In the genomic region with DNA sequence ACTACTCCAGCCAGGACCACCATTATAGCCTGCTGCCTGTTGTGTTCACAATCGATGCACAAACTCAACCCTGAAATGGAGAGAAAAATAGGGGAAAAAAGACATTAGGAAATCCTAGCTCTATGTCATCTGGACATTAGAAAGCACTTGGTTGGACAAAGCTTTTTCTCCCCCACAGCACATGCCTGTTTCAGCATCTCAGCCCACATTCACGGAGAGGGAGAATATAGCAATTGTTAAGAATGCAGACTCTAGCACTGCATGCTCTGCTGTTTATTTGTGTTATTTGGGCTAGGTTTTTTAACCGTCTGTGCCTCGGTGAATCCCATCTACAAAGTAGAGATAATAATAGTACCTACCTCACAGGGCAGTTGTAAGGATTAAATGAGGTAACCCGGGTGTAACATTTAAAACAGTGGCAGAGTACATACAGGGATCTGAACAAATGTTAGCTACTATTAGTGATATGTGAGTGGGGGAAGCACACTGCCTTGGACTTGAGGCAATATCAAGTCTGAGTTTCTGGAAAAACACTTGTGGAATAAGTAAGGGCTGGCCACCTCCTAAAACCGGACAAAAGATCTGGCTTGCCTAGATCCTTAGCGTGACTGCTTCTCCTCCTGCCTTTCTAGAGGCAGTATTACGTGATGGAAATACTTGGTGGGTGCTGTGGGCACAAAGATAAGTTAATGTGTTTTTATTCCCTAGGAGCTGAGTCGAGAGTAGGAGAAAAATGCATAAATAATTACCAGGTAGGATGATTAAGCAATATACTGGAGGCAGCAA, we compare ENCODE assay signal across 8 cellular contexts. TPM values are rescaled to one million over a fixed set of nuclear protein-coding genes. Genes with fewer than 3 reads are reported as not detected.
DNase-seq lines count a peak whose midpoint lies in the region; TF ChIP-seq lines count a peak whose summit lies in the region.

No MANE protein-coding gene starts in this region.

- H3K4me1 ChIP-seq in NT2/D1 (ENCODE audit: insufficient read depth, insufficient read length) (no peaks in the 10 kb centered on the region), adipocyte (ENCODE audit: control insufficient read depth, insufficient read depth, low read length) (peaks cover 22% of the 10 kb centered on the region), sigmoid colon (peaks cover 0 to 34% (median 27%) of the 10 kb centered on the region in 4 donors)

- TF ChIP-seq POLR2A in sigmoid colon (IDR thresholded peaks at IDR 0.05) = no peak

- H3K36me3 ChIP-seq in NT2/D1 (ENCODE audit: insufficient read depth, insufficient read length, low read length) (no peaks in the 10 kb centered on the region), adipocyte (ENCODE audit: control insufficient read depth, insufficient read depth, low read length, severe bottlenecking) (no peaks in the 10 kb centered on the region), sigmoid colon (no peaks in the 10 kb centered on the region)

- no peaks in the 10 kb centered on the region for H3K27me3 ChIP-seq in NT2/D1 (ENCODE audit: insufficient read depth, insufficient read length)
- no peaks in the 10 kb centered on the region for H3K27me3 ChIP-seq in adipocyte (replicated peaks; ENCODE audit: control insufficient read depth, insufficient read depth, low read length)
- no peaks in the 10 kb centered on the region for H3K27me3 ChIP-seq in sigmoid colon

- DNase-seq in activated CD4-positive, alpha-beta T cell treated with anti-CD3 and anti-CD28 coated beads for 4 hours = peak; percentile 42 to 46
- DNase-seq in activated CD4-positive, alpha-beta T cell treated with anti-CD3 and anti-CD28 coated beads for 1 hour = no peak
- DNase-seq in NT2/D1 (ENCODE audit: low read depth, low spot score) (no peak), adipocyte (ENCODE audit: low read depth) (peak; percentile 75), hepatic stellate cell (ENCODE audit: low spot score) (peak; percentile 19), sigmoid colon (peak; percentile 71), NCI-H446 (lab: John Stamatoyannopoulos, UW) (no peak), ureter (ENCODE audit: low spot score) (no peak)

- H3K9ac ChIP-seq in NT2/D1 (ENCODE audit: insufficient read length, low read depth) = peak overlapping the region; percentile 93
- H3K9ac ChIP-seq in adipocyte (ENCODE audit: low read length) = peak overlapping the region; percentile 96

- H3K4me3 ChIP-seq in NT2/D1 (ENCODE audit: insufficient read length, low read depth) (peak overlapping the region; percentile 85), adipocyte (ENCODE audit: low read length) (peak overlapping the region; percentile 98), sigmoid colon (peak overlapping the region; percentile 91 to 99 (median 92))

- intact Hi-C loops in sigmoid colon (cut with DNase I) = loop anchor here (1.0 to 5.0 kb wide), 3 partner anchors 33 to 122 kb away; partner anchors contain the start of gene TRMT61B

- peak in 1 of 4 experiments; percentile 9 for TF ChIP-seq CTCF in sigmoid colon (IDR thresholded peaks at IDR 0.05)

- peak overlapping the region; percentile 99 to 100 (median 100) for H3K27ac ChIP-seq in sigmoid colon

- no peak for TF ChIP-seq EP300 in sigmoid colon (IDR thresholded peaks at IDR 0.05)

- 18 to 27% methylated on average over 9 of the region's 9 CpGs for WGBS in sigmoid colon, 2 donors

- H3K9me3 ChIP-seq in NT2/D1 (ENCODE audit: insufficient read depth, low read length) = no peaks in the 10 kb centered on the region
- H3K9me3 ChIP-seq in adipocyte (ENCODE audit: control insufficient read depth, low read length) = no peaks in the 10 kb centered on the region
- H3K9me3 ChIP-seq in sigmoid colon = no peaks in the 10 kb centered on the region

RNA-seq across cellular contexts. Expression of gene PPP1CB, which starts 1.1 kb away (rescaled TPM):
- 100 to 1,000 TPM; 446 to 567 (median 515) TPM for total RNA-seq in sigmoid colon
- 100 to 1,000 TPM in 2 of 3 donors, 10 to 100 TPM in 1; 88.7 to 136 (median 112) TPM for polyA plus RNA-seq in sigmoid colon
- total RNA-seq in ureter = 373 TPM

Comparison
In these comparisons a context has a peak if more than half of its experiments do, and no peak if none do; other contexts are left out.
1. DNase-seq: peak in activated CD4-positive, alpha-beta T cell treated with anti-CD3 and anti-CD28 coated beads for 4 hours (2 of 2), adipocyte (single experiment), hepatic stellate cell (single experiment) and sigmoid colon (single experiment); none in activated CD4-positive, alpha-beta T cell treated with anti-CD3 and anti-CD28 coated beads for 1 hour (single experiment), NT2/D1 (single experiment), NCI-H446 (0 of 2) and ureter (single experiment).
2. Peak in every context shown above with its lines, with median percentiles within 50 percentile points of each other: H3K4me3 ChIP-seq.